Comparison of ENCODE assay signal across 36 cellular contexts in genomic region chr15:61172325-61172724, GRCh38.
"Had no signal": no experiment of that assay in that cellular context is flagged by ENCODE, and none has a peak within 500 bp of the region (broad histone marks: within the 10 kb centered on the region; RNA-seq: fewer than 3 reads in every experiment).

No MANE protein-coding gene starts in this region.

- H3K9me3 ChIP-seq: Peyer's patch had no signal

- H3K36me3 Mint-ChIP-seq: activated CD8-positive, alpha-beta memory T cell treated with anti-CD3 and anti-CD28 coated beads, Interleukin-2, amount 10 ng/mL, durations not matched to agents 7 days and 5 days had no signal

- H3K4me3 ChIP-seq: Peyer's patch had no signal

- H3K9me3 Mint-ChIP-seq: activated CD4-positive, alpha-beta memory T cell treated with anti-CD3 and anti-CD28 coated beads, Interleukin-2, amount 10 ng/mL, durations not matched to agents 7 days and 5 days; activated naive CD4-positive, alpha-beta T cell treated with anti-CD3 and anti-CD28 coated beads, Interleukin-2, amount 50 U/mL, for 72 hours; activated T-cell treated with anti-CD3 and anti-CD28 coated beads, Interleukin-2, amount 50 U/mL, for 72 hours; activated T-helper 17 cell treated with anti-CD3 and anti-CD28 coated beads, Interleukin-2, amount 50 U/mL, for 72 hours had no signal

- DNase-seq: activated CD4-positive, alpha-beta memory T cell treated with anti-CD3 and anti-CD28 coated beads, Interleukin-2, amount 10 ng/mL, durations not matched to agents 7 days and 5 days; activated CD4-positive, alpha-beta T cell treated with anti-CD3 and anti-CD28 coated beads for 1 hour; activated CD4-positive, alpha-beta T cell treated with anti-CD3 and anti-CD28 coated beads for 48 hours; activated CD4-positive, CD25-positive, alpha-beta regulatory T cell; activated CD8-positive, alpha-beta memory T cell treated with anti-CD3 and anti-CD28 coated beads for 24 hours; activated CD8-positive, alpha-beta memory T cell treated with anti-CD3 and anti-CD28 coated beads, Interleukin-2, amount 10 ng/mL, durations not matched to agents 7 days and 5 days; activated CD8-positive, alpha-beta memory T cell treated with anti-CD3 and anti-CD28 coated beads, Interleukin-2, amount 50 U/mL, for 48 hours; activated effector memory CD4-positive, alpha-beta T cell treated with anti-CD3 and anti-CD28 coated beads, Interleukin-2, amount 50 U/mL, for 16 hours; activated naive CD4-positive, alpha-beta T cell; activated naive CD8-positive, alpha-beta T cell treated with anti-CD3 and anti-CD28 coated beads, Interleukin-2, amount 50 U/mL, for 24 hours; activated T-cell treated with anti-CD3 and anti-CD28 coated beads, Interleukin-2, amount 50 U/mL, for 72 hours; aorta; brain microvascular endothelial cell; central memory CD4-positive, alpha-beta T cell; NCI-H1092 treated with DMSO at 0.1 percent for 48 hours; NCI-H1417; NCI-H146; NCI-H187; NCI-H2029 treated with DMSO at 0.1 percent for 48 hours; NCI-H2107; NCI-H2171; NCI-H510A; NCI-H526; NCI-H748 treated with DMSO at 0.1 percent for 48 hours; NK-92 treated with Interleukin-12 subunit alpha and Interleukin-12 subunit beta, amount 100 ng/mL, for 24 hours; PC-3; Peyer's patch; RPMI8226; SIG-M5; T-helper 1 cell; T-helper 2 cell; T-helper 9 cell had no signal

- ATAC-seq: activated CD8-positive, alpha-beta memory T cell treated with anti-CD3 and anti-CD28 coated beads, Interleukin-2, amount 10 ng/mL, durations not matched to agents 7 days and 5 days; activated naive CD4-positive, alpha-beta T cell treated with anti-CD3 and anti-CD28 coated beads, Interleukin-2, amount 50 U/mL, for 72 hours; activated naive CD8-positive, alpha-beta T cell treated with anti-CD3 and anti-CD28 coated beads, Interleukin-2, amount 50 U/mL, for 24 hours; activated T-cell treated with anti-CD3 and anti-CD28 coated beads, Interleukin-2, amount 50 U/mL, for 72 hours; activated T-helper 17 cell treated with anti-CD3 and anti-CD28 coated beads, Interleukin-2, amount 50 U/mL, for 72 hours; PC-3; SK-N-SH treated with all-trans-retinoic acid at 6 μM for 48 hours had no signal

- H3K27ac ChIP-seq: brain microvascular endothelial cell, Peyer's patch, VCaP had no signal

- H3K27me3 ChIP-seq: brain microvascular endothelial cell, Peyer's patch had no signal

- H3K27ac Mint-ChIP-seq: activated CD4-positive, alpha-beta memory T cell treated with anti-CD3 and anti-CD28 coated beads, Interleukin-2, amount 10 ng/mL, durations not matched to agents 7 days and 5 days; activated CD8-positive, alpha-beta memory T cell treated with anti-CD3 and anti-CD28 coated beads, Interleukin-2, amount 10 ng/mL, durations not matched to agents 7 days and 5 days; activated naive CD4-positive, alpha-beta T cell treated with anti-CD3 and anti-CD28 coated beads, Interleukin-2, amount 50 U/mL, for 72 hours; activated naive CD8-positive, alpha-beta T cell treated with anti-CD3 and anti-CD28 coated beads, Interleukin-2, amount 50 U/mL, for 24 hours; activated T-cell treated with anti-CD3 and anti-CD28 coated beads, Interleukin-2, amount 50 U/mL, for 72 hours; activated T-helper 17 cell treated with anti-CD3 and anti-CD28 coated beads, Interleukin-2, amount 50 U/mL, for 72 hours had no signal

- H3K4me3 Mint-ChIP-seq: activated CD4-positive, alpha-beta memory T cell treated with anti-CD3 and anti-CD28 coated beads, Interleukin-2, amount 10 ng/mL, durations not matched to agents 7 days and 5 days; activated CD8-positive, alpha-beta memory T cell treated with anti-CD3 and anti-CD28 coated beads, Interleukin-2, amount 10 ng/mL, durations not matched to agents 7 days and 5 days; activated naive CD8-positive, alpha-beta T cell treated with anti-CD3 and anti-CD28 coated beads, Interleukin-2, amount 50 U/mL, for 24 hours; activated T-cell treated with anti-CD3 and anti-CD28 coated beads, Interleukin-2, amount 50 U/mL, for 72 hours; activated T-helper 17 cell treated with anti-CD3 and anti-CD28 coated beads, Interleukin-2, amount 50 U/mL, for 72 hours had no signal

- H3K4me1 ChIP-seq: Peyer's patch had no signal

- H3K36me3 ChIP-seq: brain microvascular endothelial cell, Peyer's patch had no signal
